ENCODE assay signal across 10 cellular contexts in the genomic region with DNA sequence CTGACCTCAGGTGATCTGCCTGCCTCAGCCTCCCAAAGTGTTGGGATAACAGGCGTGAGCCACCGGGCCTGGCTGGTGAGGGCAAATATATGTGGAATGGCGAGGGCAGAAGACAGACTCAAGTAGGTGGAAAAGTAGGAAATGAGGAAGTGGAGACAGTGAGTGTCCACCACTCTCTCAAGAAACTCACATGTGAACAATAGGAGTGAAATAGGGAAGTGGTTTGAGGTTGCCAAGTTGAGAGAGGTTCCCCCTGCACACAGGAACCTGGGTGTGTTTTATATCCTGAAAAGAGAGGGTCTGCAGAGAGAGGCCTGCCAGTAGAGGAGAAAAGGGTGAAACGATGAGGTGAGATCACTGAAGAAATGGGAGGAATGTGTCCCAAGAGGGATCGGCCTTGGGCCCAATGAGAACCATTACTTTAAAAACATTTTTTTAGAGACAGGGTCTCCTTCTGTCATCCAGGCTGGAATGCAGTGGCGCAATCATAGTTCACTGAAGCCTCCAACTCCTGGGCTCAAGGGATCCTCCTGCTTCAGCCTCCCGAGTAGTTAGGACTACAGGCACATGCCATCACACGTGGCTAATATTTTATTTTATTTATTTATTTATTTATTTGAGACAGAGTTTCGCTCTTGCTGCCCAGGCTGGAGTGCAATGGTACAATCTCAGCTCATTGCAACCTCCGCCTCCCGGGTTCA. TPM values are rescaled to one million over a fixed set of nuclear protein-coding genes. Genes with fewer than 3 reads are reported as not detected.
A peak's percentile ranks its signal among the peaks of the same experiment; 100 is the strongest.
DNase-seq lines count a peak whose midpoint lies in the region; ATAC-seq and TF ChIP-seq lines count a peak whose summit lies in the region.
"Had no signal": no experiment of that assay in that cellular context is flagged by ENCODE, and none has a peak within 500 bp of the region (broad histone marks: within the 10 kb centered on the region; RNA-seq: fewer than 3 reads in every experiment).

No MANE protein-coding gene starts in this region.

- H3K4me2 ChIP-seq in SU-DHL-6 (ENCODE audit: low read depth, low read length, poor library complexity, severe bottlenecking) = peak overlapping the region; percentile 17

- H3K36me3 ChIP-seq in SU-DHL-6 (ENCODE audit: low read length) (no peaks in the 10 kb centered on the region), mucosa of descending colon (ENCODE audit: low read depth) (no peaks in the 10 kb centered on the region), esophagus muscularis mucosa (no peaks in the 10 kb centered on the region)
- H3K36me3 ChIP-seq: cardiac muscle cell had no signal

- H3K9ac ChIP-seq in SU-DHL-6 (ENCODE audit: low read length) = no peak overlapping the region

- no peak for TF ChIP-seq CTCF in GM12864 (IDR thresholded peaks at IDR 0.05; ENCODE audit: low read depth, low read length, missing control alignments)
- no peak for TF ChIP-seq CTCF in SU-DHL-6 (IDR thresholded peaks at IDR 0.05; ENCODE audit: insufficient read depth, low read length, poor library complexity, severe bottlenecking)
- TF ChIP-seq CTCF in mucosa of descending colon (IDR thresholded peaks at IDR 0.05) = no peak
- no peak for TF ChIP-seq CTCF in esophagus muscularis mucosa (IDR thresholded peaks at IDR 0.05)

- H3K9me3 ChIP-seq in SU-DHL-6 (ENCODE audit: insufficient read depth, low read length) = no peaks in the 10 kb centered on the region
- H3K9me3 ChIP-seq in mucosa of descending colon = no peaks in the 10 kb centered on the region
- no peaks in the 10 kb centered on the region for H3K9me3 ChIP-seq in esophagus muscularis mucosa

- no peaks in the 10 kb centered on the region for H3K79me2 ChIP-seq in SU-DHL-6 (ENCODE audit: insufficient read depth, low read length)

- H3K27ac ChIP-seq in SU-DHL-6 (ENCODE audit: low read depth, low read length) = no peak overlapping the region
- H3K27ac ChIP-seq in esophagus muscularis mucosa (replicated peaks in 1 of 4) = no peak overlapping the region
- H3K27ac ChIP-seq: cardiac muscle cell had no signal

- H3K27me3 ChIP-seq in SU-DHL-6 (ENCODE audit: low read length) (no peaks in the 10 kb centered on the region), esophagus muscularis mucosa (no peaks in the 10 kb centered on the region)
- H3K27me3 ChIP-seq: cardiac muscle cell had no signal

- H3K9me2 ChIP-seq in SU-DHL-6 (replicated peaks; ENCODE audit: insufficient read depth, low read length) = no peaks in the 10 kb centered on the region

- intact Hi-C loops in mucosa of descending colon (cut with DNase I, micrococcal nuclease) (no loop called here), esophagus muscularis mucosa (cut with DNase I) (no loop called here)

- TF ChIP-seq POLR2A in esophagus muscularis mucosa (IDR thresholded peaks at IDR 0.05; ENCODE audit: low read depth) = no peak

- H3K4me1 ChIP-seq in mucosa of descending colon (ENCODE audit: low read depth) (no peaks in the 10 kb centered on the region), esophagus muscularis mucosa (no peaks in the 10 kb centered on the region)

- no peak overlapping the region for H2AFZ ChIP-seq in SU-DHL-6 (ENCODE audit: low read depth, low read length, severe bottlenecking)

- no peak overlapping the region for H3K4me3 ChIP-seq in GM12864 (ENCODE audit: low read depth, low read length)
- no peak overlapping the region for H3K4me3 ChIP-seq in SU-DHL-6 (ENCODE audit: insufficient read depth, low read length, poor library complexity, severe bottlenecking)
- no peak overlapping the region for H3K4me3 ChIP-seq in mucosa of descending colon
- H3K4me3 ChIP-seq in esophagus muscularis mucosa = no peak overlapping the region
- H3K4me3 ChIP-seq: cardiac muscle cell had no signal

- 84% methylated on average over 11 of the region's 11 CpGs for WGBS in esophagus muscularis mucosa

- DNase-seq in GM12864 (ENCODE audit: low read depth) (peak; percentile 80), mucosa of descending colon (peak in 1 of 3 donors; percentile 34), esophagus muscularis mucosa (ENCODE audit: extremely low spot score) (no peak), NCI-H82 (lab: John Stamatoyannopoulos, UW) (no peak)
- DNase-seq: NCI-H2029 had no signal

- H4K20me1 ChIP-seq in SU-DHL-6 (ENCODE audit: low read depth, low read length) = no peaks in the 10 kb centered on the region

- no peaks in the 10 kb centered on the region for H3F3A ChIP-seq in SU-DHL-6 (ENCODE audit: insufficient read depth)

- TF ChIP-seq EP300 in esophagus muscularis mucosa (IDR thresholded peaks at IDR 0.05) = no peak

- ATAC-seq in HG03039 (IDR thresholded peaks at IDR 0.05; ENCODE audit: unreplicated experiment) (peak; percentile 53), mucosa of descending colon (peak; percentile 76), HG02852 (IDR thresholded peaks at IDR 0.05; ENCODE audit: unreplicated experiment) (no peak), GM19328 (IDR thresholded peaks at IDR 0.05; ENCODE audit: unreplicated experiment) (no peak)

RNA-seq across cellular contexts. Expression of a gene that starts 17.1 kb away (rescaled TPM):
- total RNA-seq in mucosa of descending colon (10 to 100 TPM; 24.2 to 42.0 (median 25.2) TPM), esophagus muscularis mucosa (10 to 100 TPM; 11.0 to 33.5 (median 23.1) TPM)

RNA-seq across cellular contexts. Expression of a gene that starts 27.1 kb away (rescaled TPM):
- total RNA-seq in mucosa of descending colon (100 to 1,000 TPM in 2 of 3 donors, 10 to 100 TPM in 1; 67.8 to 187 (median 152) TPM), esophagus muscularis mucosa (100 to 1,000 TPM in 2 of 4 donors, 10 to 100 TPM in 2; 43.4 to 205 (median 116) TPM)

RNA-seq across cellular contexts. Expression of a gene that starts 27.3 kb away (rescaled TPM):
- total RNA-seq in mucosa of descending colon = 100 to 1,000 TPM in 1 of 3 donors, 10 to 100 TPM in 2; 52.8 to 100 (median 68.0) TPM
- total RNA-seq in esophagus muscularis mucosa = 10 to 100 TPM; 12.9 to 27.1 (median 23.1) TPM

RNA-seq across cellular contexts. Expression of a gene that starts 32.7 kb away (rescaled TPM):
- total RNA-seq in mucosa of descending colon (10 to 100 TPM; 37.1 to 96.5 (median 66.7) TPM), esophagus muscularis mucosa (10 to 100 TPM in 3 of 4 donors, 1 to 10 TPM in 1; 2.5 to 23.7 (median 15.0) TPM)

RNA-seq across cellular contexts. Expression of a gene that starts 43.3 kb away (rescaled TPM):
- total RNA-seq in mucosa of descending colon = 100 to 1,000 TPM; 200 to 378 (median 285) TPM
- total RNA-seq in esophagus muscularis mucosa = 10 to 100 TPM; 40.4 to 70.8 (median 56.9) TPM

Comparison
In these comparisons a context has a peak if more than half of its experiments do, and no peak if none do; other contexts are left out.
1. ATAC-seq: peak in HG03039 (single experiment) and mucosa of descending colon (single experiment); none in HG02852 (single experiment) and GM19328 (single experiment).